Comparison of ENCODE assay signal across 1 cellular context in the genomic region with DNA sequence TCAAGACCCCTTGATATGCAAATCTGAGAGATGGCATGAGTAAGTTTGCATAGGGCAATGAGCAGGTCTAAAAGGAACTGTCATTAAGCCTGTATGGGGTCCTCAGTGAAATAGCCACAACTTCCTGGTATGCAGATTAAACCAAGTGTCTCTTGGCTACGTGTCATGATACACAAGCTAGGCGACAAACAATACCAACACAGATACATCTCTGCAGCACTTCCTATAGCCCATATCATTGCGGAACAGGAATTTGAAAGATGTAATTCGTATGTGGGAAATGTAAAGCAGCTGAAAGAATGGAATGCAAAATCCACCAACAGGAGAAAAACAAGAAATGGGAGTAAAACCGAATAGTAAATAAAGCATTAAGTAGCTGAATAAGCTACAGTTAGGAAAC.
TF ChIP-seq lines count a peak whose summit lies in the region.

No MANE protein-coding gene starts in this region.

TF ChIP-seq in K562, 482 proteins besides CTCF, POLR2A, EP300 and RAD21:
- TF ChIP-seq CEBPB (tag; IDR thresholded peaks at IDR 0.05) (no peak), ZNF717 (CRISPR knock-in tag; IDR thresholded peaks at IDR 0.05) (no peak), ARNT (IDR thresholded peaks at IDR 0.05) (no peak), CHD1 (IDR thresholded peaks at IDR 0.05; ENCODE audit: low read length) (no peak), RBM39 (optimal IDR thresholded peaks at IDR 0.05; ENCODE audit: low read depth, low read length) (no peak), ZNF175 (CRISPR knock-in tag; IDR thresholded peaks at IDR 0.05; ENCODE audit: low read depth) (no peak), HOXB6 (CRISPR knock-in tag; IDR thresholded peaks at IDR 0.05; ENCODE audit: borderline replicate concordance) (no peak), GABPA (tag; conservative IDR thresholded peaks at IDR 0.05; ENCODE audit: low read depth) (no peak), MTA2 (IDR thresholded peaks at IDR 0.05; ENCODE audit: low read depth) (no peak), FOXK1 (CRISPR knock-in tag; IDR thresholded peaks at IDR 0.05; ENCODE audit: borderline replicate concordance) (no peak)
- TF ChIP-seq, protein P1, sequence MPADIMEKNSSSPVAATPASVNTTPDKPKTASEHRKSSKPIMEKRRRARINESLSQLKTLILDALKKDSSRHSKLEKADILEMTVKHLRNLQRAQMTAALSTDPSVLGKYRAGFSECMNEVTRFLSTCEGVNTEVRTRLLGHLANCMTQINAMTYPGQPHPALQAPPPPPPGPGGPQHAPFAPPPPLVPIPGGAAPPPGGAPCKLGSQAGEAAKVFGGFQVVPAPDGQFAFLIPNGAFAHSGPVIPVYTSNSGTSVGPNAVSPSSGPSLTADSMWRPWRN (IDR thresholded peaks at IDR 0.05; ENCODE audit: low read depth), result no peak
- TF ChIP-seq, protein P2, sequence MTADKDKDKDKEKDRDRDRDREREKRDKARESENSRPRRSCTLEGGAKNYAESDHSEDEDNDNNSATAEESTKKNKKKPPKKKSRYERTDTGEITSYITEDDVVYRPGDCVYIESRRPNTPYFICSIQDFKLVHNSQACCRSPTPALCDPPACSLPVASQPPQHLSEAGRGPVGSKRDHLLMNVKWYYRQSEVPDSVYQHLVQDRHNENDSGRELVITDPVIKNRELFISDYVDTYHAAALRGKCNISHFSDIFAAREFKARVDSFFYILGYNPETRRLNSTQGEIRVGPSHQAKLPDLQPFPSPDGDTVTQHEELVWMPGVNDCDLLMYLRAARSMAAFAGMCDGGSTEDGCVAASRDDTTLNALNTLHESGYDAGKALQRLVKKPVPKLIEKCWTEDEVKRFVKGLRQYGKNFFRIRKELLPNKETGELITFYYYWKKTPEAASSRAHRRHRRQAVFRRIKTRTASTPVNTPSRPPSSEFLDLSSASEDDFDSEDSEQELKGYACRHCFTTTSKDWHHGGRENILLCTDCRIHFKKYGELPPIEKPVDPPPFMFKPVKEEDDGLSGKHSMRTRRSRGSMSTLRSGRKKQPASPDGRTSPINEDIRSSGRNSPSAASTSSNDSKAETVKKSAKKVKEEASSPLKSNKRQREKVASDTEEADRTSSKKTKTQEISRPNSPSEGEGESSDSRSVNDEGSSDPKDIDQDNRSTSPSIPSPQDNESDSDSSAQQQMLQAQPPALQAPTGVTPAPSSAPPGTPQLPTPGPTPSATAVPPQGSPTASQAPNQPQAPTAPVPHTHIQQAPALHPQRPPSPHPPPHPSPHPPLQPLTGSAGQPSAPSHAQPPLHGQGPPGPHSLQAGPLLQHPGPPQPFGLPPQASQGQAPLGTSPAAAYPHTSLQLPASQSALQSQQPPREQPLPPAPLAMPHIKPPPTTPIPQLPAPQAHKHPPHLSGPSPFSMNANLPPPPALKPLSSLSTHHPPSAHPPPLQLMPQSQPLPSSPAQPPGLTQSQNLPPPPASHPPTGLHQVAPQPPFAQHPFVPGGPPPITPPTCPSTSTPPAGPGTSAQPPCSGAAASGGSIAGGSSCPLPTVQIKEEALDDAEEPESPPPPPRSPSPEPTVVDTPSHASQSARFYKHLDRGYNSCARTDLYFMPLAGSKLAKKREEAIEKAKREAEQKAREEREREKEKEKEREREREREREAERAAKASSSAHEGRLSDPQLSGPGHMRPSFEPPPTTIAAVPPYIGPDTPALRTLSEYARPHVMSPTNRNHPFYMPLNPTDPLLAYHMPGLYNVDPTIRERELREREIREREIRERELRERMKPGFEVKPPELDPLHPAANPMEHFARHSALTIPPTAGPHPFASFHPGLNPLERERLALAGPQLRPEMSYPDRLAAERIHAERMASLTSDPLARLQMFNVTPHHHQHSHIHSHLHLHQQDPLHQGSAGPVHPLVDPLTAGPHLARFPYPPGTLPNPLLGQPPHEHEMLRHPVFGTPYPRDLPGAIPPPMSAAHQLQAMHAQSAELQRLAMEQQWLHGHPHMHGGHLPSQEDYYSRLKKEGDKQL (CRISPR knock-in tag; IDR thresholded peaks at IDR 0.05; ENCODE audit: borderline replicate concordance), result no peak
- TF ChIP-seq, protein P3, sequence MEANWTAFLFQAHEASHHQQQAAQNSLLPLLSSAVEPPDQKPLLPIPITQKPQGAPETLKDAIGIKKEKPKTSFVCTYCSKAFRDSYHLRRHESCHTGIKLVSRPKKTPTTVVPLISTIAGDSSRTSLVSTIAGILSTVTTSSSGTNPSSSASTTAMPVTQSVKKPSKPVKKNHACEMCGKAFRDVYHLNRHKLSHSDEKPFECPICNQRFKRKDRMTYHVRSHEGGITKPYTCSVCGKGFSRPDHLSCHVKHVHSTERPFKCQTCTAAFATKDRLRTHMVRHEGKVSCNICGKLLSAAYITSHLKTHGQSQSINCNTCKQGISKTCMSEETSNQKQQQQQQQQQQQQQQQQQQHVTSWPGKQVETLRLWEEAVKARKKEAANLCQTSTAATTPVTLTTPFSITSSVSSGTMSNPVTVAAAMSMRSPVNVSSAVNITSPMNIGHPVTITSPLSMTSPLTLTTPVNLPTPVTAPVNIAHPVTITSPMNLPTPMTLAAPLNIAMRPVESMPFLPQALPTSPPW (CRISPR knock-in tag; IDR thresholded peaks at IDR 0.05), result no peak
